In the genomic region with DNA sequence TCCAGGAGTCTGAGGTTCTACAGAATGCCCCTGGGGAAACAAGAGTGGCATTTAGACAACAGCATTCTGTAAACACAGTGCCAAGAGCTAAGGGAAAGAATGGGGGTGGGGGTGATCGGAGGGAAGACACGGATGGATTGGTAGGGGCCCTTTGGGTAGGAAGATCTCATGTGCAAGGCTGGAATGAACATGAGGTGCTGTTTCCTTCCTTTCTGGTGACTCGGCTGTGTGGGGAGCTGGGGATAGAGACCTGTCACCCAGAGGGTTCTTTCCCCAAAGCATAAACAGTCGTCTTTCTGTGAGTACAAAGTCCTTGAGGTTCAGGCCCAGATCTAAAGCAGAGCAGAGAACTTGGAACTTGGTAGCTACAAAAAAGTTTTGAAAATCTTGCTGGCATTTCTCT, we compare ENCODE assay signal across 12 cellular contexts. TPM values are rescaled to one million over a fixed set of nuclear protein-coding genes. Genes with fewer than 3 reads are reported as not detected.
DNase-seq lines count a peak whose midpoint lies in the region; ATAC-seq and TF ChIP-seq lines count a peak whose summit lies in the region.
"Had no signal": no experiment of that assay in that cellular context is flagged by ENCODE, and none has a peak within 500 bp of the region (broad histone marks: within the 10 kb centered on the region; RNA-seq: fewer than 3 reads in every experiment).

No MANE protein-coding gene starts in this region.

- CTCF ChIA-PET in activated CD4-positive, alpha-beta memory T cell treated with anti-CD3 and anti-CD28 coated beads for 36 hours (lab: Charles Lee), result no interaction called here

- DNase-seq in Daoy (ENCODE audit: low read depth) (peak; percentile 59), astrocyte of the hippocampus (ENCODE audit: low read depth, low spot score) (peak; percentile 53), kidney glomerular epithelial cell (lab: John Stamatoyannopoulos, UW) (peak; percentile 79), renal cortical epithelial cell (ENCODE audit: low read depth) (peak; percentile 44), NCI-H128 (lab: John Stamatoyannopoulos, UW; ENCODE audit: unreplicated experiment) (no peak)
- DNase-seq in activated CD4-positive, alpha-beta memory T cell treated with anti-CD3 and anti-CD28 coated beads for 36 hours, result no peak
- DNase-seq: activated CD4-positive, alpha-beta T cell treated with anti-CD3 and anti-CD28 coated beads for 4 hours; naive B cell had no signal

- POLR2A ChIA-PET in activated CD4-positive, alpha-beta memory T cell treated with anti-CD3 and anti-CD28 coated beads for 36 hours (lab: Charles Lee), result no interaction called here

- H3K27ac Mint-ChIP-seq in activated CD4-positive, alpha-beta memory T cell treated with anti-CD3 and anti-CD28 coated beads for 36 hours, result no peak overlapping the region
- H3K27ac Mint-ChIP-seq: activated naive CD4-positive, alpha-beta T cell treated with anti-CD3 and anti-CD28 coated beads, Interleukin-2, amount 50 U/mL, for 24 hours; B cell had no signal

- H3K9me3 Mint-ChIP-seq in activated CD4-positive, alpha-beta memory T cell treated with anti-CD3 and anti-CD28 coated beads for 36 hours, result no peaks in the 10 kb centered on the region
- H3K9me3 Mint-ChIP-seq: activated naive CD4-positive, alpha-beta T cell treated with anti-CD3 and anti-CD28 coated beads, Interleukin-2, amount 50 U/mL, for 24 hours; naive B cell had no signal

- intact Hi-C loops in activated CD4-positive, alpha-beta memory T cell treated with anti-CD3 and anti-CD28 coated beads for 36 hours (cut with micrococcal nuclease), result no loop called here

- no peak overlapping the region for H3K4me3 Mint-ChIP-seq in activated CD4-positive, alpha-beta memory T cell treated with anti-CD3 and anti-CD28 coated beads for 36 hours
- H3K4me3 Mint-ChIP-seq: activated naive CD4-positive, alpha-beta T cell treated with anti-CD3 and anti-CD28 coated beads, Interleukin-2, amount 50 U/mL, for 24 hours; B cell; naive B cell had no signal

- no peaks in the 10 kb centered on the region for H3K27me3 Mint-ChIP-seq in activated CD4-positive, alpha-beta memory T cell treated with anti-CD3 and anti-CD28 coated beads for 36 hours
- H3K27me3 Mint-ChIP-seq: activated naive CD4-positive, alpha-beta T cell treated with anti-CD3 and anti-CD28 coated beads, Interleukin-2, amount 50 U/mL, for 24 hours; B cell; naive B cell had no signal

- no peak for TF ChIP-seq POLR2A in GM18505 (IDR thresholded peaks at IDR 0.05; ENCODE audit: borderline replicate concordance, extremely low read depth, insufficient read depth, insufficient read length)

- peaks cover 5% of the 10 kb centered on the region for H3K4me1 Mint-ChIP-seq in activated CD4-positive, alpha-beta memory T cell treated with anti-CD3 and anti-CD28 coated beads for 36 hours (ENCODE audit: low read depth)

- ATAC-seq in GM21360 (IDR thresholded peaks at IDR 0.05; ENCODE audit: unreplicated experiment) (no peak), GM18505 (IDR thresholded peaks at IDR 0.05; ENCODE audit: unreplicated experiment) (no peak)

- peaks cover 11% of the 10 kb centered on the region for H3K36me3 Mint-ChIP-seq in activated CD4-positive, alpha-beta memory T cell treated with anti-CD3 and anti-CD28 coated beads for 36 hours

RNA-seq across cellular contexts. Expression of a gene that starts 11.7 kb away (rescaled TPM):
- 1,551 and 1,952 TPM in 2 replicates for total RNA-seq in Daoy (2014; rRNA removed; shearing (Covaris generic))
- 1,733 and 1,925 TPM in 2 replicates for total RNA-seq in renal cortical epithelial cell
- total RNA-seq in activated CD4-positive, alpha-beta memory T cell treated with anti-CD3 and anti-CD28 coated beads for 36 hours, result 10 to 100 TPM; 10.8 to 11.4 TPM

Comparison
In these comparisons a context has a peak if more than half of its experiments do, and no peak if none do; other contexts are left out.
1. DNase-seq: peak in Daoy (single experiment), astrocyte of the hippocampus (single experiment), kidney glomerular epithelial cell (single experiment) and renal cortical epithelial cell (single experiment); none in activated CD4-positive, alpha-beta memory T cell treated with anti-CD3 and anti-CD28 coated beads for 36 hours (single experiment) and NCI-H128 (single experiment).
2. RNA of a gene that starts 11.7 kb away (total RNA-seq): 1,733 to 1,925 TPM in renal cortical epithelial cell and 1,551 to 1,952 TPM in Daoy; 10.8 to 11.4 TPM in activated CD4-positive, alpha-beta memory T cell treated with anti-CD3 and anti-CD28 coated beads for 36 hours; every median in the first group is over 100 times any median in the second.